ENCODE assay signal across 11 cellular contexts in the genomic region with DNA sequence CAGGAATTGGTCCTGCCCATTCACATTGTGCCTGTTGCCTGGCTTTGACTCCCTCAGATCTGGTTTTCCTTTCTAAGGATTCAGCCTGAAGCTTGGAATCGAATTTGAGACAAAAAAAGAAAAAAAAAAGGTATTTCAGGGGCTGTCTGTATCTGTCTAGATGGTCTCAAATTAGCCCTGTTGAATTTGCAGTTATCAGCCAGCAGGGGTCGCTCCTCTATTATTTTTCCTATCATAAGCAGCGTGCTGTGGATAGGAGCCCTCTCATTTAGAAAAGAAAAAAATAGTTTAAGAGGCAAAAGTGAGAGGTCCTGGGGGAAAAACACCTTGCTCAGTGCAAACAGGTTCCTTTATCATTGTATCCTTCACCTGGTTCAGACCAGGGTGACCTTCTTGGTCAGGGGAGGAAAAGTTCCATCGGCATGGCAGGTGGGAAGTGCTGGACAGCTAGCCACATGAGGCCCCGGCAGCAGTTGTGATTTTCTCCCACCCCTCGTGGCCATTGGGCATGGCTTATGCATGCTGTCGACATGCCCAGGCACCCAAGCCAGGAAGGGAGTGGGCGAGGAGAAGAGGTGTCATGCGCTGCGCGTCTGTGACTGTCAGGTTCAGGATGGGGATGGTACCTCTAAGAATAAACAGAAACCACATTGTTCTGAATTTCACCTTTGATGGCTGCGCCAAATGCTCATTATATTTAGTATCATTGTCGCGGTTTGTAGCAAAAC. TPM values are rescaled to one million over a fixed set of nuclear protein-coding genes. Genes with fewer than 3 reads are reported as not detected.
DNase-seq lines count a peak whose midpoint lies in the region; ATAC-seq and TF ChIP-seq lines count a peak whose summit lies in the region.
"Had no signal": no experiment of that assay in that cellular context is flagged by ENCODE, and none has a peak within 500 bp of the region (broad histone marks: within the 10 kb centered on the region; RNA-seq: fewer than 3 reads in every experiment).

No MANE protein-coding gene starts in this region.

- no peak overlapping the region for H2AFZ ChIP-seq in GM23248

- no peaks in the 10 kb centered on the region for H3K36me3 ChIP-seq in GM23248 (ENCODE audit: low read depth)
- H3K36me3 ChIP-seq: gastrocnemius medialis had no signal

- no peaks in the 10 kb centered on the region for H3F3A ChIP-seq in GM23248 (ENCODE audit: insufficient read depth)

- in situ Hi-C loops in GM23248 (cut with MboI), result no loop called here

- 0 out of 2 replicates have a peak, but pooled peaks have one; percentile 29 for TF ChIP-seq CTCF in VCaP (conservative IDR thresholded peaks at IDR 0.05)
- TF ChIP-seq CTCF in foreskin keratinocyte (conservative IDR thresholded peaks at IDR 0.05), result peak; percentile 62

- H3K4me2 ChIP-seq in GM23248 (ENCODE audit: unreplicated experiment), result no peak overlapping the region

- no peak overlapping the region for H3K9ac ChIP-seq in GM23248

- peak; percentile 6 for DNase-seq in AG08396 (ENCODE audit: low spot score)
- peak; percentile 14 for DNase-seq in GM23248
- DNase-seq in foreskin keratinocyte, result no peak
- DNase-seq in SKM-1 (lab: John Stamatoyannopoulos, UW; ENCODE audit: unreplicated experiment), result no peak
- DNase-seq in retina, result no peak
- DNase-seq in central memory CD4-positive, alpha-beta T cell, result no peak
- DNase-seq: aorta, gastrocnemius medialis had no signal

- H4K20me1 ChIP-seq in GM23248 (ENCODE audit: insufficient read depth), result no peaks in the 10 kb centered on the region

- no peaks in the 10 kb centered on the region for H3K79me2 ChIP-seq in GM23248 (ENCODE audit: insufficient read depth)

- 61 to 62% methylated on average over 14 of the region's 14 CpGs for WGBS in GM23248 (ENCODE audit: low coverage in 1 of 2, low lambda C conversion rate in 2 of 2, missing lambda C conversion rate in 2 of 2), 2 experiments

- H3K9me2 ChIP-seq in GM23248 (ENCODE audit: insufficient read depth), result no peaks in the 10 kb centered on the region

- no peaks in the 10 kb centered on the region for H3K4me1 ChIP-seq in GM23248 (ENCODE audit: insufficient read depth)
- H3K4me1 ChIP-seq in foreskin keratinocyte, result no peaks in the 10 kb centered on the region
- H3K4me1 ChIP-seq: gastrocnemius medialis had no signal

- no peak overlapping the region for H3K4me3 ChIP-seq in GM23248
- H3K4me3 ChIP-seq: gastrocnemius medialis, lung had no signal

- H3K27ac ChIP-seq in GM23248 (no peak overlapping the region), VCaP (no peak overlapping the region), foreskin keratinocyte (no peak overlapping the region)
- H3K27ac ChIP-seq: gastrocnemius medialis had no signal

- H3K27me3 ChIP-seq in GM23248 (replicated peaks; ENCODE audit: insufficient read depth), result no peaks in the 10 kb centered on the region
- peaks cover 4% of the 10 kb centered on the region for H3K27me3 ChIP-seq in foreskin keratinocyte
- H3K27me3 ChIP-seq: gastrocnemius medialis had no signal

- H3K9me3 ChIP-seq in GM23248 (ENCODE audit: low read depth), result no peaks in the 10 kb centered on the region
- H3K9me3 ChIP-seq: gastrocnemius medialis had no signal

- no peak for ATAC-seq in foreskin keratinocyte
- no peak for ATAC-seq in HG02885 (IDR thresholded peaks at IDR 0.05; ENCODE audit: poor library complexity, unreplicated experiment)
- ATAC-seq: gastrocnemius medialis had no signal

RNA-seq across cellular contexts. Expression of gene OR5AK2, which starts 13.1 kb away (rescaled TPM):
- total RNA-seq in GM23248 (2014; rRNA removed; shearing (Covaris generic)), result not detected in 2 replicates
- polyA plus RNA-seq in GM23248 (2016; fragmentation: Nextera tagmentation; extraction: Ambion mirVana) (not detected in 2 replicates), foreskin keratinocyte (not detected in 2 replicates)
- total RNA-seq in foreskin keratinocyte, result not detected in 2 replicates
- total RNA-seq: aorta, gastrocnemius medialis, lung had no signal
- polyA plus RNA-seq: aorta, lung had no signal

Comparison
In these comparisons a context has a peak if more than half of its experiments do, and no peak if none do; other contexts are left out.
1. DNase-seq: peak in AG08396 (single experiment) and GM23248 (single experiment); none in foreskin keratinocyte (0 of 2), SKM-1 (single experiment), retina (single experiment) and central memory CD4-positive, alpha-beta T cell (single experiment).